18 cellular contexts compared by ENCODE assay signal in genomic region chr4:41594439-41594838, GRCh38. TPM values are rescaled to one million over a fixed set of nuclear protein-coding genes. Genes with fewer than 3 reads are reported as not detected.
A peak's percentile ranks its signal among the peaks of the same experiment; 100 is the strongest.
DNase-seq lines count a peak whose midpoint lies in the region; TF ChIP-seq lines count a peak whose summit lies in the region.
"Had no signal": no experiment of that assay in that cellular context is flagged by ENCODE, and none has a peak within 500 bp of the region (broad histone marks: within the 10 kb centered on the region; RNA-seq: fewer than 3 reads in every experiment).

No MANE protein-coding gene starts in this region.

- TF ChIP-seq CTCF in nephron (IDR thresholded peaks at IDR 0.05; ENCODE audit: unreplicated experiment in 3 of 3) (no peak), tibial artery (IDR thresholded peaks at IDR 0.05) (no peak), CD14-positive monocyte (IDR thresholded peaks at IDR 0.05) (no peak)

- H3K9me3 ChIP-seq in tibial artery: no peaks in the 10 kb centered on the region

- H3K27ac Mint-ChIP-seq in nephron: peak overlapping the region in 2 of 3 experiments; percentile 22 to 85
- H3K27ac Mint-ChIP-seq in CD14-positive monocyte: no peak overlapping the region
- H3K27ac Mint-ChIP-seq: activated T-helper 2 cell treated with anti-CD3 and anti-CD28 coated beads, Interferon-gamma antibody, Interleukin-2, Interleukin-4, amounts not matched to agents 10 μg/mL and 5 μg/mL and 100 μg/mL, durations not matched to agents 14 hours and 24 hours and 36 hours; CD4-positive, alpha-beta T cell had no signal

- no peak overlapping the region for H3K27ac ChIP-seq in tibial artery
- H3K27ac ChIP-seq: hepatocyte had no signal

- H3K4me1 Mint-ChIP-seq in nephron (peaks cover 28% of the 10 kb centered on the region), CD14-positive monocyte (no peaks in the 10 kb centered on the region)

- H3K4me3 Mint-ChIP-seq in nephron: no peak overlapping the region
- H3K4me3 Mint-ChIP-seq in CD14-positive monocyte: no peak overlapping the region
- H3K4me3 Mint-ChIP-seq: CD4-positive, alpha-beta T cell had no signal

- intact Hi-C loops in tibial artery (cut with DNase I; ENCODE audit: low total_unique reads): no loop called here
- intact Hi-C loops in CD14-positive monocyte (cut with micrococcal nuclease): no loop called here

- no peaks in the 10 kb centered on the region for H3K36me3 ChIP-seq in tibial artery

- H3K4me3 ChIP-seq in tibial artery: no peak overlapping the region
- H3K4me3 ChIP-seq: hepatocyte had no signal

- H3K9me3 Mint-ChIP-seq in nephron (no peaks in the 10 kb centered on the region), CD14-positive monocyte (peaks cover 0 to 4% (median 0%) of the 10 kb centered on the region in 7 donors)
- H3K9me3 Mint-ChIP-seq: activated T-helper 2 cell treated with anti-CD3 and anti-CD28 coated beads, Interferon-gamma antibody, Interleukin-2, Interleukin-4, amounts not matched to agents 10 μg/mL and 5 μg/mL and 100 μg/mL, durations not matched to agents 14 hours and 24 hours and 36 hours had no signal

- H3K27me3 ChIP-seq in tibial artery: no peaks in the 10 kb centered on the region
- H3K27me3 ChIP-seq: hepatocyte had no signal

- peak; percentile 20 for DNase-seq in DMS79 treated with DMSO at 0.1 percent for 48 hours (lab: John Stamatoyannopoulos, UW)
- no peak for DNase-seq in DMS79 (lab: John Stamatoyannopoulos, UW)
- DNase-seq in dermis blood vessel endothelial cell: peak; percentile 23
- DNase-seq in tibial artery: peak; percentile 57 to 75
- DNase-seq in stimulated activated CD4-positive, alpha-beta T cell treated with anti-CD3 and anti-CD28 coated beads, Interleukin-2, amount 100 ng/mL, for 24 hours: no peak
- DNase-seq in CD14-positive monocyte (ENCODE audit: low spot score): no peak
- DNase-seq in cortex of kidney (lab: John Stamatoyannopoulos, UW): no peak
- DNase-seq: 8988T; activated CD4-positive, CD25-positive, alpha-beta regulatory T cell; CD4-positive, alpha-beta T cell; GF-D8; H7; NCI-H2029 treated with DMSO at 0.1 percent for 48 hours; stimulated activated CD4-positive, alpha-beta T cell treated with anti-CD3 and anti-CD28 coated beads, Interleukin-4, amount 100 ng/mL, for 24 hours; T-helper 1 cell had no signal

- H3K36me3 Mint-ChIP-seq in nephron (ENCODE audit: low read depth): no peaks in the 10 kb centered on the region
- no peaks in the 10 kb centered on the region for H3K36me3 Mint-ChIP-seq in CD14-positive monocyte

- H3K27me3 Mint-ChIP-seq in nephron (ENCODE audit: low read depth): peaks cover 3% of the 10 kb centered on the region
- peaks cover 0 to 6% (median 1%) of the 10 kb centered on the region in 3 donors for H3K27me3 Mint-ChIP-seq in CD14-positive monocyte (ENCODE audit: low read depth in 3 of 3)

- peaks cover 0 to 53% (median 29%) of the 10 kb centered on the region in 4 donors for H3K4me1 ChIP-seq in tibial artery

RNA-seq across cellular contexts. Expression of gene LIMCH1, which starts 56.5 kb away (rescaled TPM):
- total RNA-seq in dermis blood vessel endothelial cell: 44.5 and 53.8 TPM in 2 replicates
- under 1 TPM; 0.25 to 0.32 TPM for polyA plus RNA-seq in CD14-positive monocyte
- total RNA-seq: activated T-helper 2 cell treated with anti-CD3 and anti-CD28 coated beads, Interferon-gamma antibody, Interleukin-2, Interleukin-4, amounts not matched to agents 10 μg/mL and 5 μg/mL and 100 μg/mL, durations not matched to agents 14 hours and 24 hours and 36 hours; CD4-positive, alpha-beta T cell had no signal

Comparison
In these comparisons a context has a peak if more than half of its experiments do, and no peak if none do; other contexts are left out.
1. DNase-seq: peak in DMS79 treated with DMSO at 0.1 percent for 48 hours (single experiment), dermis blood vessel endothelial cell (single experiment) and tibial artery (2 of 2); none in DMS79 (single experiment), stimulated activated CD4-positive, alpha-beta T cell treated with anti-CD3 and anti-CD28 coated beads, Interleukin-2, amount 100 ng/mL, for 24 hours (0 of 2), CD14-positive monocyte (single experiment) and cortex of kidney (single experiment).
2. H3K27ac Mint-ChIP-seq: peak in nephron (2 of 3); none in CD14-positive monocyte (0 of 7).